In the genomic region with DNA sequence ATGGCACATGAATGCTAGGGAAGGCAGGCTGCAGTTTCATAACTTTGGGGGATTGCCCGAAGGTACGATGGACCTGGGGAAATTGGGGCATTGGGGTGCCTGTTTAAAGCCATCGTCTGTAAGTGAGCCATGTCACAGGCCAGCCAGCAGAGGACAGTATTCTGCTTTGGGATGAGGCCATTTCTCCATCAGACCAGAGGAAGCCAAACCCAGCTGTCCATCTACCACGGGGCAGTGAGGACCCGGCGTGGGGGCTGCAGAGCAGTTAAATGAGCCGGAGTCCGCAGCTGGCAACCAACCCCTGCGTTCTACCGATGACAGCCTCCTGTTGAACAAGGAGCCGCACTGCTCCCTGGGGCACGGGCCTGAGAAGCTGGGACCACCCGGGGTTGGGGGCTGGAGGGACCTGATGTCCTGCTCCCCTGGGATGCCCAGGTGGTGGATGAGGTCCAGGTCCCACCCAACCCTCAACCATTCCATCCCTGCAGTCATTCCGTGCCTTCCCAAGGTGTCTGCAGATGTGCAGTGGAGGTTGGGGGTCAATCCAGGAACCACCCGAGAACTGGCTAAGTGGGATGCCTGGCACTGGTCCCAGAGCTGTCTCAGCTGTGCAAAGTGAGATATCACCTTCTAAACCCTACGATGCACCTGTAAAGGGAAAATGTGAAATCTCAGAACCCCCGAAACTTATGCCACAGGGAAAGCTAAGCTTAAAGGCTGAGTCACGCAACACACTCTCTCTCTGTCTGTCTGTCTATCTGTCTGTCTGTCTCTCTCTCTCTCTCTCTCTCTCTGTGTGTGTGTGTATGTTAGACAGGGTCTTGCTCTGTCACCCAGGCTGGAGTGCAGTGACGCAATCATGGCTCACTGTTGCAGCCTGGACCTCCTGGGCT, we compare ENCODE assay signal across 8 cellular contexts. TPM values are rescaled to one million over a fixed set of nuclear protein-coding genes. Genes with fewer than 3 reads are reported as not detected.
A peak's percentile ranks its signal among the peaks of the same experiment; 100 is the strongest.
DNase-seq lines count a peak whose midpoint lies in the region; ATAC-seq and TF ChIP-seq lines count a peak whose summit lies in the region.

No MANE protein-coding gene starts in this region.

- ATAC-seq in HG02884 (IDR thresholded peaks at IDR 0.05; ENCODE audit: unreplicated experiment), result no peak

- dilution Hi-C loops in mammary epithelial cell (cut with HindIII; ENCODE audit: low sequenced_read_pairs), result no loop called here

- in situ Hi-C loops in mammary epithelial cell (cut with MboI; ENCODE audit: low sequenced_read_pairs in 2 of 2), result loop anchor here (10.0 to 25.0 kb wide), 3 partner anchors 158 to 446 kb away; a partner anchor contains a TSS

- intact Hi-C loops in mammary epithelial cell (cut with micrococcal nuclease), result loop anchor here (1.0 to 5.0 kb wide), 3 partner anchors 111 to 264 kb away; no protein-coding TSS in a partner anchor

- H2AFZ ChIP-seq in mammary epithelial cell (ENCODE audit: low read depth, low read length), result no peak overlapping the region

- no peak overlapping the region for H3K27ac ChIP-seq in mammary epithelial cell (ENCODE audit: insufficient read depth, low read depth, low read length)

- peaks cover 3% of the 10 kb centered on the region for H3K4me1 ChIP-seq in mammary epithelial cell (ENCODE audit: insufficient read depth, low read length)

- H3K9ac ChIP-seq in mammary epithelial cell (ENCODE audit: insufficient read depth, low read length), result no peak overlapping the region

- no peak overlapping the region for H3K4me3 ChIP-seq in mammary epithelial cell (replicated peaks in 1 of 3; ENCODE audit: insufficient read depth in 1 of 3, low read depth in 2 of 3, low read length in 3 of 3)

- H3K9me3 ChIP-seq in mammary epithelial cell (replicated peaks; ENCODE audit: insufficient read depth, low read length), result no peaks in the 10 kb centered on the region

- peak; percentile 100 for TF ChIP-seq CTCF in GM12873 (IDR thresholded peaks at IDR 0.05; ENCODE audit: insufficient read depth, low read depth, low read length, missing control alignments)
- TF ChIP-seq CTCF in mammary epithelial cell (conservative IDR thresholded peaks at IDR 0.05 in 1 of 2, IDR thresholded peaks at IDR 0.05 in 1 of 2; ENCODE audit: extremely low read depth in 1 of 2, insufficient read depth in 1 of 2, low read depth in 1 of 2, low read length in 2 of 2), result peak; percentile 98 to 100

- H3K79me2 ChIP-seq in mammary epithelial cell (ENCODE audit: insufficient read depth, low read length), result no peaks in the 10 kb centered on the region

- CTCF ChIA-PET in mammary epithelial cell (lab: Charles Lee; ENCODE audit: low non-redundant PET), result interaction anchor here (0.6 to 1.1 kb wide), 3 partner anchors 109 to 264 kb away, joined by 4 to 9 read pairs (median 7); no protein-coding TSS in a partner anchor

- H3K36me3 ChIP-seq in mammary epithelial cell (ENCODE audit: insufficient read depth, low read length), result no peaks in the 10 kb centered on the region

- 45% methylated on average over 16 of the region's 19 CpGs for WGBS in mammary epithelial cell (ENCODE audit: low coverage, missing lambda C conversion rate)

- H3K27me3 ChIP-seq in mammary epithelial cell (ENCODE audit: insufficient read depth, low read length), result no peaks in the 10 kb centered on the region

- no peaks in the 10 kb centered on the region for H4K20me1 ChIP-seq in mammary epithelial cell (ENCODE audit: insufficient read depth, low read length)

- no peak overlapping the region for H3K4me2 ChIP-seq in mammary epithelial cell (ENCODE audit: insufficient read depth, low read depth, low read length)

- no TSS peak for BruUV-seq in mammary epithelial cell (replicated peaks; lab: Mats Ljungman, UMichigan)

- DNase-seq in A172 (ENCODE audit: low spot score) (peak; percentile 73), NCI-H1436 treated with DMSO at 0.1 percent for 48 hours (lab: John Stamatoyannopoulos, UW) (peak; percentile 28), T-helper 2 cell (peak in 4 of 5 experiments; percentile 13 to 66 (median 26)), mammary epithelial cell (peak; percentile 37), iPS-NIHi7 (ENCODE audit: extremely low spot score) (peak; percentile 90)
- DNase-seq in stimulated activated CD4-positive, alpha-beta T cell treated with anti-CD3 and anti-CD28 coated beads, Interleukin-1b, Interleukin-23, amount 100 ng/mL, for 4 hours (ENCODE audit: low read depth in 2 of 2), result peak; percentile 16 to 34

RNA-seq across cellular contexts. Expression of a gene that starts 12.1 kb away (rescaled TPM):
- total RNA-seq in A172 (2014; rRNA removed; shearing (Covaris generic)), result 57.2 and 79.5 TPM in 2 replicates
- total RNA-seq in mammary epithelial cell, result 10 to 100 TPM; 51.9 to 52.0 TPM
- 50.8 TPM for polyA plus RNA-seq in mammary epithelial cell
- 39.9 TPM for polyA minus RNA-seq in mammary epithelial cell

RNA-seq across cellular contexts. Expression of a gene that starts 48.2 kb away (rescaled TPM):
- 70.9 and 72.6 TPM in 2 replicates for total RNA-seq in A172 (2014; rRNA removed; shearing (Covaris generic))
- total RNA-seq in mammary epithelial cell, result 10 to 100 TPM; 61.2 to 67.9 TPM
- polyA plus RNA-seq in mammary epithelial cell, result 36.1 TPM
- polyA minus RNA-seq in mammary epithelial cell, result 145 TPM

RNA-seq across cellular contexts. Expression of a gene that starts 53.1 kb away (rescaled TPM):
- 6.0 TPM in 1 of 2 replicates, not detected in the other for total RNA-seq in A172 (2014; rRNA removed; shearing (Covaris generic))
- total RNA-seq in mammary epithelial cell, result not detected
- polyA plus RNA-seq in mammary epithelial cell, result not detected
- not detected for polyA minus RNA-seq in mammary epithelial cell

Comparison
In these comparisons a context has a peak if more than half of its experiments do, and no peak if none do; other contexts are left out.
1. DNase-seq: peak in every context shown above with its lines; median percentile 90 in iPS-NIHi7; 73 in A172; 37 in mammary epithelial cell; 28 in NCI-H1436 treated with DMSO at 0.1 percent for 48 hours; 26 in T-helper 2 cell; 25 in stimulated activated CD4-positive, alpha-beta T cell treated with anti-CD3 and anti-CD28 coated beads, Interleukin-1b, Interleukin-23, amount 100 ng/mL, for 4 hours.